Comparison of ENCODE assay signal across 8 cellular contexts in genomic region chr9:1100945-1101344, GRCh38. TPM values are rescaled to one million over a fixed set of nuclear protein-coding genes. Genes with fewer than 3 reads are reported as not detected.
DNase-seq lines count a peak whose midpoint lies in the region; ATAC-seq, FAIRE-seq and TF ChIP-seq lines count a peak whose summit lies in the region.

No MANE protein-coding gene starts in this region.

- intact Hi-C loops in HepG2 (cut with micrococcal nuclease; ENCODE audit: unreplicated experiment) = loop anchor here (2.0 kb wide), 2 partner anchors 504 to 768 kb away; no protein-coding TSS in a partner anchor

- CTCF ChIA-PET in HepG2 (lab: Yijun Ruan, JAX; ENCODE audit: low intra/inter-chr PET ratio, low total read pairs) = interaction anchor here (1.2 to 1.3 kb wide), 2 partner anchors 329 to 504 kb away, joined by 3 to 6 read pairs; no protein-coding TSS in a partner anchor

- H3K36me3 ChIP-seq in HepG2 (replicated peaks in 1 of 2; ENCODE audit: control insufficient read depth in 1 of 2, insufficient read depth in 2 of 2, low read length in 2 of 2) = no peaks in the 10 kb centered on the region

- no peak overlapping the region for H3K4me2 ChIP-seq in HepG2 (ENCODE audit: low read depth, low read length)

- POLR2A ChIA-PET in HepG2 (lab: Yijun Ruan, JAX) = no interaction called here

- FAIRE-seq in HepG2 (lab: Jason Lieb, UNC) = peak; percentile 44

- no peak overlapping the region for H3K27ac ChIP-seq in HepG2 (ENCODE audit: extremely low read length, insufficient read depth, low read length)

- no peak overlapping the region for H2AFZ ChIP-seq in HepG2 (ENCODE audit: low read length)

- H3K9ac ChIP-seq in HepG2 (ENCODE audit: insufficient read depth, low read depth, low read length) = no peak overlapping the region

- no TSS peak for BruUV-seq in HepG2 (replicated peaks; lab: Mats Ljungman, UMichigan)

- no peaks in the 10 kb centered on the region; a peak in 1 of 5 replicates for H3K27me3 ChIP-seq in HepG2 (ENCODE audit: control insufficient read depth in 1 of 2, insufficient read depth in 2 of 2, low read length in 2 of 2)

- no peaks in the 10 kb centered on the region for H4K20me1 ChIP-seq in HepG2 (ENCODE audit: insufficient read depth, low read length)

- H3K79me2 ChIP-seq in HepG2 (ENCODE audit: insufficient read depth, low read length) = no peaks in the 10 kb centered on the region

- in situ Hi-C loops in astrocyte of the cerebellum (cut with HindIII; ENCODE audit: low sequenced_read_pairs) (no loop called here), HepG2 (cut with HindIII; ENCODE audit: extremely low pct_ligation_motif_present, low pct_unique_long_range_greater_than_20kb) (no loop called here)

- TF ChIP-seq CTCF in HFF-Myc (IDR thresholded peaks at IDR 0.05; ENCODE audit: low read depth, low read length, missing control alignments) (peak; percentile 84), astrocyte of the cerebellum (IDR thresholded peaks at IDR 0.05; ENCODE audit: low read depth, low read length, missing control alignments) (peak; percentile 50), HepG2 (CRISPR knock-in tag; IDR thresholded peaks at IDR 0.05) (peak; percentile 85)

- no peak for TF ChIP-seq POLR2A in HepG2 (IDR thresholded peaks at IDR 0.05; ENCODE audit: insufficient read depth in 1 of 2, low read depth in 2 of 2, low read length in 2 of 2)

- H3K4me1 ChIP-seq in HepG2 (ENCODE audit: insufficient read depth, low read length) = no peaks in the 10 kb centered on the region

- TF ChIP-seq RAD21 in HepG2 (CRISPR knock-in tag; IDR thresholded peaks at IDR 0.05) = peak; percentile 65; the same call in 1 of the 2 replicates

- H3K4me3 ChIP-seq in HFF-Myc (replicated peaks; ENCODE audit: low read depth, low read length) (no peak overlapping the region), astrocyte of the cerebellum (ENCODE audit: low read depth, low read length) (no peak overlapping the region), HepG2 (replicated peaks in 1 of 3; ENCODE audit: insufficient read depth in 1 of 3, low read depth in 2 of 3, low read length in 3 of 3) (no peak overlapping the region)

- DNase-seq in AG08395 (ENCODE audit: low spot score) = peak; percentile 31
- peak; percentile 19 for DNase-seq in HFF-Myc (ENCODE audit: extremely low read depth, low read depth)
- DNase-seq in astrocyte of the cerebellum (ENCODE audit: low read depth) = no peak
- DNase-seq in HepG2 (ENCODE audit: low spot score) = peak; percentile 26
- DNase-seq in NOMO-1 treated with DMSO at 0.1 percent for 48 hours (lab: John Stamatoyannopoulos, UW; ENCODE audit: unreplicated experiment) = no peak

- WGBS in HepG2 (ENCODE audit: low lambda C conversion rate) = 11% methylated on average over 10 of the region's 10 CpGs

- peak; percentile 98 for ATAC-seq in HepG2
- no peak for ATAC-seq in GM19395 (IDR thresholded peaks at IDR 0.05; ENCODE audit: unreplicated experiment)
- no peak for ATAC-seq in HG03280 (IDR thresholded peaks at IDR 0.05; ENCODE audit: unreplicated experiment)
- no peak for ATAC-seq in HG02885 (IDR thresholded peaks at IDR 0.05; ENCODE audit: poor library complexity, unreplicated experiment)

- no peak for TF ChIP-seq EP300 in HepG2 (IDR thresholded peaks at IDR 0.05; ENCODE audit: low read depth in 2 of 2, low read length in 2 of 2)
- no peak for TF ChIP-seq EP300 in HepG2 (CRISPR knock-in tag; IDR thresholded peaks at IDR 0.05; ENCODE audit: borderline replicate concordance)

- H3K9me3 ChIP-seq in HepG2 (ENCODE audit: low read length) = no peaks in the 10 kb centered on the region

TF ChIP-seq in HepG2, 621 proteins besides CTCF, POLR2A, EP300 and RAD21 (continues in another document):
- TF ChIP-seq EZH2 (conservative IDR thresholded peaks at IDR 0.05; ENCODE audit: low read depth, low read length) (no peak), CC2D1A (CRISPR knock-in tag; IDR thresholded peaks at IDR 0.05) (no peak), ZNF431 (CRISPR knock-in tag; IDR thresholded peaks at IDR 0.05; ENCODE audit: borderline replicate concordance, low read depth) (no peak), ZNF800 (CRISPR knock-in tag; IDR thresholded peaks at IDR 0.05) (no peak), SMC3 (IDR thresholded peaks at IDR 0.05; ENCODE audit: low read length) (peak; percentile 77), ARHGAP35 (CRISPR knock-in tag; IDR thresholded peaks at IDR 0.05; ENCODE audit: borderline replicate concordance) (no peak), ZNF251 (CRISPR knock-in tag; IDR thresholded peaks at IDR 0.05) (no peak), PRDM15 (CRISPR knock-in tag; IDR thresholded peaks at IDR 0.05) (no peak), TSC22D2 (CRISPR knock-in tag; IDR thresholded peaks at IDR 0.05; ENCODE audit: borderline replicate concordance) (no peak), NFIC (IDR thresholded peaks at IDR 0.05; ENCODE audit: low read length) (no peak), MYPOP (CRISPR knock-in tag; IDR thresholded peaks at IDR 0.05) (no peak), TEAD3 (CRISPR knock-in tag; optimal IDR thresholded peaks at IDR 0.05; ENCODE audit: borderline replicate concordance) (peak; percentile 10)

RNA-seq across cellular contexts. Expression of gene DMRT2, which starts 50.8 kb away (rescaled TPM):
- total RNA-seq in HepG2 (2016; rRNA removed; fragmentation: Illumina TruSeq; extraction: Trizol) = not detected in 2 replicates
- not detected in 2 replicates for total RNA-seq in HepG2 (2016; cell fraction: cytosol; rRNA removed; fragmentation: Illumina TruSeq; extraction: Trizol; ENCODE audit: low read depth)
- total RNA-seq in HepG2 (2016; cell fraction: insoluble cytoplasmic fraction; rRNA removed; fragmentation: Illumina TruSeq; extraction: Trizol) = not detected in 2 replicates
- total RNA-seq in HepG2 (2016; cell fraction: membrane; rRNA removed; fragmentation: Illumina TruSeq; extraction: Trizol) = not detected in 2 replicates
- total RNA-seq in HepG2 (2016; cell fraction: nucleus; rRNA removed; fragmentation: Illumina TruSeq; extraction: Trizol) = not detected in 2 replicates
- polyA plus RNA-seq in HepG2 (2011; rRNA removed) = not detected in 2 replicates
- not detected in 2 replicates for polyA plus RNA-seq in HepG2 (2011; cell fraction: cytosol; rRNA removed)
- polyA plus RNA-seq in HepG2 (2011; cell fraction: nucleus; rRNA removed) = not detected in 2 replicates
- not detected in 2 replicates for polyA plus RNA-seq in HepG2 (2012)
- polyA plus RNA-seq in HepG2 (2016; cell fraction: cytosol; fragmentation: Illumina TruSeq; extraction: Trizol; ENCODE audit: low read depth) = not detected in 2 replicates
- not detected in 2 replicates for polyA plus RNA-seq in HepG2 (2016; cell fraction: insoluble cytoplasmic fraction; fragmentation: Illumina TruSeq; extraction: Trizol; ENCODE audit: low read depth)
- not detected in 2 replicates for polyA plus RNA-seq in HepG2 (2016; cell fraction: membrane; fragmentation: Illumina TruSeq; extraction: Trizol; ENCODE audit: low read depth)
- polyA plus RNA-seq in HepG2 (2016; cell fraction: nucleus; fragmentation: Illumina TruSeq; extraction: Trizol; ENCODE audit: insufficient read depth, low read depth) = not detected in 2 replicates
- not detected in 2 replicates for polyA minus RNA-seq in HepG2 (2011; rRNA and poly(A)+ RNA removed; ENCODE audit: low replicate concordance)
- polyA minus RNA-seq in HepG2 (2011; cell fraction: cytosol; rRNA and poly(A)+ RNA removed) = not detected in 2 replicates
- polyA minus RNA-seq in HepG2 (2011; cell fraction: nucleus; rRNA and poly(A)+ RNA removed) = not detected in 2 replicates

Comparison
In these comparisons a context has a peak if more than half of its experiments do, and no peak if none do; other contexts are left out.
1. DNase-seq: peak in AG08395 (single experiment), HFF-Myc (single experiment) and HepG2 (single experiment); none in astrocyte of the cerebellum (single experiment) and NOMO-1 treated with DMSO at 0.1 percent for 48 hours (single experiment).
2. Peak in every context shown above with its lines, with median percentiles within 50 percentile points of each other: CTCF ChIP-seq.